Comparison of ENCODE assay signal across 22 cellular contexts in genomic region chr3:197994736-197995135, GRCh38. TPM values are rescaled to one million over a fixed set of nuclear protein-coding genes. Genes with fewer than 3 reads are reported as not detected.
DNase-seq lines count a peak whose midpoint lies in the region; ATAC-seq, FAIRE-seq and TF ChIP-seq lines count a peak whose summit lies in the region.
"Had no signal": no experiment of that assay in that cellular context is flagged by ENCODE, and none has a peak within 500 bp of the region (broad histone marks: within the 10 kb centered on the region; RNA-seq: fewer than 3 reads in every experiment).

No MANE protein-coding gene starts in this region.

- ATAC-seq in HepG2 (peak; percentile 50; the same call in 1 of the 3 replicates), right lobe of liver (no peak)
- ATAC-seq: A549 had no signal

- no peaks in the 10 kb centered on the region for H3K79me2 ChIP-seq in HepG2 (ENCODE audit: insufficient read depth, low read length)

- BruUV-seq in HepG2 (replicated peaks; lab: Mats Ljungman, UMichigan), result no TSS peak

- DNase-seq in HepG2 (ENCODE audit: low spot score) (peak; percentile 5), right lobe of liver (no peak), H54 (ENCODE audit: insufficient read length, low spot score) (no peak), NCI-H774 (lab: John Stamatoyannopoulos, UW) (peak; percentile 5), NCI-H1417 treated with DMSO at 0.1 percent for 48 hours (lab: John Stamatoyannopoulos, UW) (no peak)
- DNase-seq in stimulated activated CD4-positive, alpha-beta T cell treated with anti-CD3 and anti-CD28 coated beads, Interleukin-12 subunit alpha, Interleukin-12 subunit beta, amount 100 ng/mL, for 4 hours, result no peak
- DNase-seq: 8988T; ACHN; AML-193; BE2C; CD4-positive, alpha-beta T cell; CD8-positive, alpha-beta memory T cell; DMS 273 treated with DMSO at 0.1 percent for 48 hours; DND-41; GM23248; HFFc6 had no signal

- H3K4me2 ChIP-seq in HepG2 (ENCODE audit: low read depth, low read length), result no peak overlapping the region
- H3K4me2 ChIP-seq: A549; BLaER1 treated with 17β-estradiol and CSF1 and Interleukin-3, amounts not matched to agents 10 nM and 100 nM had no signal

- TF ChIP-seq CTCF in HepG2 (CRISPR knock-in tag; IDR thresholded peaks at IDR 0.05) (no peak), right lobe of liver (IDR thresholded peaks at IDR 0.05) (no peak)

- no peak for TF ChIP-seq RAD21 in HepG2 (CRISPR knock-in tag; IDR thresholded peaks at IDR 0.05)

- H4K20me1 ChIP-seq in HepG2 (ENCODE audit: insufficient read depth, low read length), result no peaks in the 10 kb centered on the region
- H4K20me1 ChIP-seq: BLaER1 treated with 17β-estradiol and CSF1 and Interleukin-3, amounts not matched to agents 10 nM and 100 nM had no signal

- H3K4me1 ChIP-seq in HepG2 (ENCODE audit: insufficient read depth, low read length), result peaks cover 7% of the 10 kb centered on the region; the same call in 1 of the 2 replicates
- H3K4me1 ChIP-seq in right lobe of liver, result no peaks in the 10 kb centered on the region
- H3K4me1 ChIP-seq: A549, BE2C had no signal

- FAIRE-seq in HepG2 (lab: Jason Lieb, UNC) (no peak), H54 (lab: Jason Lieb, UNC) (peak; percentile 78)
- FAIRE-seq: A549, D721Med, G401.6, GM12892 had no signal

- H3K9me3 ChIP-seq in HepG2 (ENCODE audit: low read length), result no peaks in the 10 kb centered on the region
- no peaks in the 10 kb centered on the region for H3K9me3 ChIP-seq in right lobe of liver
- H3K9me3 ChIP-seq: A549; BE2C; BLaER1 treated with 17β-estradiol and CSF1 and Interleukin-3, amounts not matched to agents 10 nM and 100 nM; HAP-1 had no signal

- H3K27ac ChIP-seq in HepG2 (ENCODE audit: extremely low read length, insufficient read depth, low read length), result no peak overlapping the region
- H3K27ac ChIP-seq in right lobe of liver, result no peak overlapping the region
- H3K27ac ChIP-seq: A549; BLaER1 treated with 17β-estradiol and CSF1 and Interleukin-3, amounts not matched to agents 10 nM and 100 nM; GM23248 had no signal

- POLR2A ChIA-PET in HepG2 (lab: Yijun Ruan, JAX), result no interaction called here

- no peaks in the 10 kb centered on the region for H3K36me3 ChIP-seq in HepG2 (replicated peaks in 1 of 2; ENCODE audit: control insufficient read depth in 1 of 2, insufficient read depth in 2 of 2, low read length in 2 of 2)
- no peaks in the 10 kb centered on the region for H3K36me3 ChIP-seq in right lobe of liver
- H3K36me3 ChIP-seq: BE2C, HAP-1 had no signal

- 73% methylated on average over 1 of the region's 1 CpG for WGBS in HepG2 (ENCODE audit: low lambda C conversion rate)
- 73% methylated on average over 1 of the region's 1 CpG for WGBS in right lobe of liver (ENCODE audit: insufficient coverage, low coverage, low lambda C conversion rate, missing lambda C conversion rate)

- no peak overlapping the region for H2AFZ ChIP-seq in HepG2 (ENCODE audit: low read length)
- H2AFZ ChIP-seq: GM23248 had no signal

- H3K27me3 ChIP-seq in HepG2 (ENCODE audit: control insufficient read depth in 1 of 2, insufficient read depth in 2 of 2, low read length in 2 of 2), result no peaks in the 10 kb centered on the region
- no peaks in the 10 kb centered on the region for H3K27me3 ChIP-seq in right lobe of liver
- H3K27me3 ChIP-seq: BE2C; BLaER1 treated with 17β-estradiol and CSF1 and Interleukin-3, amounts not matched to agents 10 nM and 100 nM had no signal

- no peak overlapping the region for H3K9ac ChIP-seq in HepG2 (ENCODE audit: insufficient read depth, low read depth, low read length)
- H3K9ac ChIP-seq: BLaER1 treated with 17β-estradiol and CSF1 and Interleukin-3, amounts not matched to agents 10 nM and 100 nM; GM23248 had no signal

- H3K4me3 ChIP-seq in HepG2 (replicated peaks in 1 of 3; ENCODE audit: insufficient read depth in 1 of 3, low read depth in 2 of 3, low read length in 3 of 3), result no peak overlapping the region
- no peak overlapping the region for H3K4me3 ChIP-seq in right lobe of liver
- H3K4me3 ChIP-seq: A549; BLaER1 treated with 17β-estradiol and CSF1 and Interleukin-3, amounts not matched to agents 10 nM and 100 nM; GM23248; HAP-1 had no signal

- TF ChIP-seq EP300 in HepG2 (IDR thresholded peaks at IDR 0.05; ENCODE audit: low read depth in 2 of 2, low read length in 2 of 2) (no peak), HepG2 (CRISPR knock-in tag; IDR thresholded peaks at IDR 0.05; ENCODE audit: borderline replicate concordance) (no peak)

- intact Hi-C loops in HepG2 (cut with micrococcal nuclease; ENCODE audit: unreplicated experiment), result no loop called here
- intact Hi-C loops in right lobe of liver (cut with DNase I), result no loop called here

- TF ChIP-seq POLR2A in HepG2 (IDR thresholded peaks at IDR 0.05; ENCODE audit: insufficient read depth in 1 of 2, low read depth in 2 of 2, low read length in 2 of 2), result no peak
- TF ChIP-seq POLR2A in right lobe of liver (IDR thresholded peaks at IDR 0.05), result no peak
- TF ChIP-seq POLR2A in H54 (IDR thresholded peaks at IDR 0.05; ENCODE audit: low read depth, low read length), result no peak

- CTCF ChIA-PET in HepG2 (lab: Yijun Ruan, JAX; ENCODE audit: low intra/inter-chr PET ratio, low total read pairs), result no interaction called here

- in situ Hi-C loops in HepG2 (cut with HindIII; ENCODE audit: extremely low pct_ligation_motif_present, low pct_unique_long_range_greater_than_20kb), result no loop called here

TF ChIP-seq in HepG2, 621 proteins besides CTCF, POLR2A, EP300 and RAD21 (continues in another document):
- TF ChIP-seq CBFB (CRISPR knock-in tag; IDR thresholded peaks at IDR 0.05) (no peak), LBX2 (CRISPR knock-in tag; IDR thresholded peaks at IDR 0.05; ENCODE audit: borderline replicate concordance) (no peak), ATRX (CRISPR knock-in tag; IDR thresholded peaks at IDR 0.05; ENCODE audit: borderline replicate concordance) (no peak)

RNA-seq across cellular contexts. Expression of gene LMLN, which starts 34.7 kb away (rescaled TPM):
- total RNA-seq in HepG2 (2016; rRNA removed; fragmentation: Illumina TruSeq; extraction: Trizol) (1.1 and 1.2 TPM in 2 replicates), right lobe of liver (1 to 10 TPM; 1.5 to 3.2 (median 2.4) TPM)
- 1.1 and 1.4 TPM in 2 replicates for total RNA-seq in HepG2 (2016; cell fraction: cytosol; rRNA removed; fragmentation: Illumina TruSeq; extraction: Trizol; ENCODE audit: low read depth)
- total RNA-seq in HepG2 (2016; cell fraction: insoluble cytoplasmic fraction; rRNA removed; fragmentation: Illumina TruSeq; extraction: Trizol), result 1.4 and 1.7 TPM in 2 replicates
- 0.76 and 1.5 TPM in 2 replicates for total RNA-seq in HepG2 (2016; cell fraction: membrane; rRNA removed; fragmentation: Illumina TruSeq; extraction: Trizol)
- 2.3 and 3.3 TPM in 2 replicates for total RNA-seq in HepG2 (2016; cell fraction: nucleus; rRNA removed; fragmentation: Illumina TruSeq; extraction: Trizol)
- 1.6 and 1.8 TPM in 2 replicates for polyA plus RNA-seq in HepG2 (2011; rRNA removed)
- polyA plus RNA-seq in HepG2 (2011; cell fraction: cytosol; rRNA removed), result 1.2 TPM in 2 replicates
- polyA plus RNA-seq in HepG2 (2011; cell fraction: nucleus; rRNA removed), result 1.4 and 1.7 TPM in 2 replicates
- 0.71 and 1.1 TPM in 2 replicates for polyA plus RNA-seq in HepG2 (2012)
- 0.15 TPM in 1 of 2 replicates, not detected in the other for polyA plus RNA-seq in HepG2 (2016; cell fraction: cytosol; fragmentation: Illumina TruSeq; extraction: Trizol; ENCODE audit: low read depth)
- 0.75 and 0.84 TPM in 2 replicates for polyA plus RNA-seq in HepG2 (2016; cell fraction: insoluble cytoplasmic fraction; fragmentation: Illumina TruSeq; extraction: Trizol; ENCODE audit: low read depth)
- polyA plus RNA-seq in HepG2 (2016; cell fraction: membrane; fragmentation: Illumina TruSeq; extraction: Trizol; ENCODE audit: low read depth), result 0.14 and 0.26 TPM in 2 replicates
- polyA plus RNA-seq in HepG2 (2016; cell fraction: nucleus; fragmentation: Illumina TruSeq; extraction: Trizol; ENCODE audit: insufficient read depth, low read depth), result 1.8 and 2.3 TPM in 2 replicates
- polyA minus RNA-seq in HepG2 (2011; rRNA and poly(A)+ RNA removed; ENCODE audit: low replicate concordance), result 5.8 and 6.4 TPM in 2 replicates
- 1.8 and 2.3 TPM in 2 replicates for polyA minus RNA-seq in HepG2 (2011; cell fraction: cytosol; rRNA and poly(A)+ RNA removed)
- polyA minus RNA-seq in HepG2 (2011; cell fraction: nucleus; rRNA and poly(A)+ RNA removed), result 4.4 and 5.5 TPM in 2 replicates

RNA-seq across cellular contexts. Expression of gene RPL35A, which starts 44.7 kb away (rescaled TPM):
- 1,582 and 1,828 TPM in 2 replicates for total RNA-seq in HepG2 (2016; rRNA removed; fragmentation: Illumina TruSeq; extraction: Trizol)
- 1,696 and 1,837 TPM in 2 replicates for total RNA-seq in HepG2 (2016; cell fraction: cytosol; rRNA removed; fragmentation: Illumina TruSeq; extraction: Trizol; ENCODE audit: low read depth)
- total RNA-seq in HepG2 (2016; cell fraction: insoluble cytoplasmic fraction; rRNA removed; fragmentation: Illumina TruSeq; extraction: Trizol), result 1,614 and 1,854 TPM in 2 replicates
- 2,885 and 2,896 TPM in 2 replicates for total RNA-seq in HepG2 (2016; cell fraction: membrane; rRNA removed; fragmentation: Illumina TruSeq; extraction: Trizol)
- total RNA-seq in HepG2 (2016; cell fraction: nucleus; rRNA removed; fragmentation: Illumina TruSeq; extraction: Trizol), result 536 and 570 TPM in 2 replicates
- polyA plus RNA-seq in HepG2 (2011; rRNA removed), result 821 and 1,001 TPM in 2 replicates
- 439 and 690 TPM in 2 replicates for polyA plus RNA-seq in HepG2 (2011; cell fraction: cytosol; rRNA removed)
- polyA plus RNA-seq in HepG2 (2011; cell fraction: nucleus; rRNA removed), result 155 and 199 TPM in 2 replicates
- polyA plus RNA-seq in HepG2 (2012), result 2,415 and 2,431 TPM in 2 replicates
- polyA plus RNA-seq in HepG2 (2016; cell fraction: cytosol; fragmentation: Illumina TruSeq; extraction: Trizol; ENCODE audit: low read depth), result 1,871 and 1,975 TPM in 2 replicates
- polyA plus RNA-seq in HepG2 (2016; cell fraction: insoluble cytoplasmic fraction; fragmentation: Illumina TruSeq; extraction: Trizol; ENCODE audit: low read depth), result 1,486 and 1,548 TPM in 2 replicates
- polyA plus RNA-seq in HepG2 (2016; cell fraction: membrane; fragmentation: Illumina TruSeq; extraction: Trizol; ENCODE audit: low read depth), result 2,231 and 2,379 TPM in 2 replicates
- 898 and 917 TPM in 2 replicates for polyA plus RNA-seq in HepG2 (2016; cell fraction: nucleus; fragmentation: Illumina TruSeq; extraction: Trizol; ENCODE audit: insufficient read depth, low read depth)
- polyA minus RNA-seq in HepG2 (2011; rRNA and poly(A)+ RNA removed; ENCODE audit: low replicate concordance), result 39.0 and 111 TPM in 2 replicates
- 190 and 222 TPM in 2 replicates for polyA minus RNA-seq in HepG2 (2011; cell fraction: cytosol; rRNA and poly(A)+ RNA removed)
- 95.4 and 108 TPM in 2 replicates for polyA minus RNA-seq in HepG2 (2011; cell fraction: nucleus; rRNA and poly(A)+ RNA removed)
- total RNA-seq in right lobe of liver, result 100 to 1,000 TPM; 234 to 275 (median 255) TPM

Comparison
In these comparisons a context has a peak if more than half of its experiments do, and no peak if none do; other contexts are left out.
1. DNase-seq: peak in HepG2 (single experiment) and NCI-H774 (single experiment); none in right lobe of liver (0 of 3), H54 (single experiment), stimulated activated CD4-positive, alpha-beta T cell treated with anti-CD3 and anti-CD28 coated beads, Interleukin-12 subunit alpha, Interleukin-12 subunit beta, amount 100 ng/mL, for 4 hours (single experiment) and NCI-H1417 treated with DMSO at 0.1 percent for 48 hours (single experiment).